ENCODE assay signal across 9 cellular contexts in the genomic region with DNA sequence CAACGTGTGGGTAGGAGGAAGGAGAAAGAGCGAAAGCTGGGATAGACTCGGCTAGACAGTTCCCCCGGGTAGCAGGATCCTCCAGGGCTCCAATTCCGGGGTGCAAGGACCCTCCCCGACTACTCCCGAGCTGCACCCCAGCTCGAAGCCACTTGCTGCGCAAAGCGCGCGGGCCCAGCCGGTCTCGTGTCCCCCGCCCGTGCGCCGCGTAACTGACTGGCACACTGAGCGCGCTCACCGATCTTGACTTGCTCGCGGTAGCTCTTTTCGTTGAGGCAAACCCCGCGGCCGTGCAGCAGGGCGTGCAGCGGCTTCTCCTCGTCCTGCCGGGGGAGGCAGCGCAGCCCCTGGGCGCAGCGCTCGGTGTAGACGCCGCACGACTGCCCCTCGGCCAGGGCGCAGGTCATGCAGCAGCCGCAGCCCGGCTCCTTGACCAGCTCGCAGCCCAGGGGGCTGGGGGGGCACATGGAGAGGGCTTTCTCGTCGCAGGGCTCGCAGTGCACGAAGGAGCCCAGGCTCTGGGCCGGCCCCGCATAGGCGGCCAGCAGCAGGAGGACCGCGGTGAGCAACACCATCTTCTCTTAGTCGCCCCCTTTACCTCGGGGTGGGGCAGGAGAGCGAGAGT. TPM values are rescaled to one million over a fixed set of nuclear protein-coding genes. Genes with fewer than 3 reads are reported as not detected.
A peak's percentile ranks its signal among the peaks of the same experiment; 100 is the strongest.
DNase-seq lines count a peak whose midpoint lies in the region; ATAC-seq and TF ChIP-seq lines count a peak whose summit lies in the region.
"Had no signal": no experiment of that assay in that cellular context is flagged by ENCODE, and none has a peak within 500 bp of the region (broad histone marks: within the 10 kb centered on the region; RNA-seq: fewer than 3 reads in every experiment).

No MANE protein-coding gene starts in this region.

- DNase-seq in DMS 273 (lab: John Stamatoyannopoulos, UW; ENCODE audit: unreplicated experiment) (peak; percentile 91), NCI-H146 (lab: John Stamatoyannopoulos, UW) (peak; percentile 71), fibroblast of peridontal ligament (ENCODE audit: extremely low read depth) (peak; percentile 24), nephron progenitor cell (peak; percentile 79), aorta (peak; percentile 76 to 90)
- peak; percentile 62 for DNase-seq in activated T-cell treated with anti-CD3 and anti-CD28 coated beads, Interleukin-2, amount 50 U/mL, for 24 hours

- 0 to 1% methylated on average over 56 of the region's 56 CpGs for WGBS in aorta, 2 donors

- intact Hi-C loops in aorta (cut with DNase I) = loop anchor here (10.0 kb wide), 3 partner anchors 360 to 740 kb away; no protein-coding TSS in a partner anchor

- peaks cover 70% of the 10 kb centered on the region for H3K27me3 Mint-ChIP-seq in activated T-cell treated with anti-CD3 and anti-CD28 coated beads, Interleukin-2, amount 50 U/mL, for 24 hours
- no peaks in the 10 kb centered on the region for H3K27me3 Mint-ChIP-seq in nephron progenitor cell (ENCODE audit: low read depth, poor library complexity)

- H3K27ac ChIP-seq in aorta (ENCODE audit: low read depth in 1 of 2, low read length in 2 of 2) = peak overlapping the region; percentile 71 to 72
- H3K27ac ChIP-seq: HL-60 had no signal

- peaks cover 33% of the 10 kb centered on the region for H3K4me1 Mint-ChIP-seq in activated T-cell treated with anti-CD3 and anti-CD28 coated beads, Interleukin-2, amount 50 U/mL, for 24 hours (ENCODE audit: low read depth)
- peaks cover 52% of the 10 kb centered on the region for H3K4me1 Mint-ChIP-seq in nephron progenitor cell

- H3K9me3 ChIP-seq in aorta (ENCODE audit: control insufficient read depth, low read length) = no peaks in the 10 kb centered on the region

- H3K27ac Mint-ChIP-seq in activated T-cell treated with anti-CD3 and anti-CD28 coated beads, Interleukin-2, amount 50 U/mL, for 24 hours = no peak overlapping the region
- peak overlapping the region; percentile 58 for H3K27ac Mint-ChIP-seq in nephron progenitor cell

- no peaks in the 10 kb centered on the region for H3K27me3 ChIP-seq in aorta (ENCODE audit: control insufficient read depth in 1 of 2, insufficient read depth in 2 of 2, low read length in 1 of 2)

- H3K4me3 Mint-ChIP-seq in activated T-cell treated with anti-CD3 and anti-CD28 coated beads, Interleukin-2, amount 50 U/mL, for 24 hours = peak overlapping the region; percentile 66
- peak overlapping the region; percentile 91 for H3K4me3 Mint-ChIP-seq in nephron progenitor cell

- no peaks in the 10 kb centered on the region for H3K36me3 ChIP-seq in aorta (ENCODE audit: control insufficient read depth in 1 of 2, insufficient read depth in 2 of 2, low read length in 1 of 2)

- ATAC-seq in aorta (ENCODE audit: low FRiP score) = peak; percentile 13
- no peak for ATAC-seq in HG03135 (IDR thresholded peaks at IDR 0.05; ENCODE audit: unreplicated experiment)
- no peak for ATAC-seq in HG03045 (IDR thresholded peaks at IDR 0.05; ENCODE audit: unreplicated experiment)

- H3K4me3 ChIP-seq in aorta (ENCODE audit: low read length in 2 of 2) = peak overlapping the region; percentile 70 to 80

- TF ChIP-seq CTCF in nephron progenitor cell (IDR thresholded peaks at IDR 0.05) = no peak

- H3K36me3 Mint-ChIP-seq in activated T-cell treated with anti-CD3 and anti-CD28 coated beads, Interleukin-2, amount 50 U/mL, for 24 hours (ENCODE audit: low read depth) = no peaks in the 10 kb centered on the region
- peaks cover 6% of the 10 kb centered on the region for H3K36me3 Mint-ChIP-seq in nephron progenitor cell (ENCODE audit: low read depth)

- no peaks in the 10 kb centered on the region for H3K9me3 Mint-ChIP-seq in activated T-cell treated with anti-CD3 and anti-CD28 coated beads, Interleukin-2, amount 50 U/mL, for 24 hours
- H3K9me3 Mint-ChIP-seq in nephron progenitor cell = no peaks in the 10 kb centered on the region

- H3K4me1 ChIP-seq in aorta (ENCODE audit: control insufficient read depth in 1 of 2, insufficient read depth in 2 of 2, low read length in 2 of 2) = peaks cover 0 to 6% of the 10 kb centered on the region in 2 donors

RNA-seq across cellular contexts. Expression of a gene that starts 1.0 kb away (rescaled TPM):
- 1,000 to 10,000 TPM in 1 of 2 donors, 100 to 1,000 TPM in 1; 808 to 1,222 TPM for total RNA-seq in aorta
- 100 to 1,000 TPM; 123 to 385 TPM for polyA plus RNA-seq in aorta

Comparison
In these comparisons a context has a peak if more than half of its experiments do, and no peak if none do; other contexts are left out.
1. DNase-seq: peak in every context shown above with its lines; median percentile 91 in DMS 273; 83 in aorta; 79 in nephron progenitor cell; 71 in NCI-H146; 62 in activated T-cell treated with anti-CD3 and anti-CD28 coated beads, Interleukin-2, amount 50 U/mL, for 24 hours; 24 in fibroblast of peridontal ligament.